Comparison of ENCODE assay signal across 26 cellular contexts in the genomic region with DNA sequence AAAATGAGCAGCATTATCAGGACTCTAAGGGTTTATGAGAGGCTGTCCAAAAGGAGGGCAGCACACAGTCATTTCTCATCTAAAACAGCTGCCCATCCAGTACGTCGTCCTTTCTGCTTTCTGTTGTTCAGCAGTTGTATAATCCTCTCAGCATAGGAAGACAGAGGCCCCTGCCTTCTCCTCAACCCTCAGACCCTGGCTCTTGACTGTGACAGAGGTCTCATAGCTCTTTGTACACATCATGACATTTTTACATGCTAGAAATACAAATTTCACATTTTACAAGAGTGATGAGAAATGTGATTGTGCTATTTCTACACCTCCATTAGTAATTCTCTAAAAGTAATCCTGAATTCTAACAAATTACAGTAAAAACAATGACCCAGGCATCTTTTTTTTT. TPM values are rescaled to one million over a fixed set of nuclear protein-coding genes. Genes with fewer than 3 reads are reported as not detected.
"Had no signal": no experiment of that assay in that cellular context is flagged by ENCODE, and none has a peak within 500 bp of the region (broad histone marks: within the 10 kb centered on the region; RNA-seq: fewer than 3 reads in every experiment).

No MANE protein-coding gene starts in this region.

- DNase-seq: hippocampal formation; kidney; left colon; left lung; lower lobe of right lung; mammary epithelial cell; mesenchymal stem cell; naive thymus-derived CD8-positive, alpha-beta T cell; nucleus accumbens; right lobe of liver; stimulated activated CD4-positive, alpha-beta T cell treated with anti-CD3 and anti-CD28 coated beads, Interleukin-1b, Interleukin-23, amount 100 ng/mL, for 48 hours; stimulated activated CD4-positive, alpha-beta T cell treated with anti-CD3 and anti-CD28 coated beads, Interleukin-2, amount 100 ng/mL, for 48 hours; stimulated activated CD4-positive, alpha-beta T cell treated with anti-CD3 and anti-CD28 coated beads, Interleukin-4, amount 100 ng/mL, for 4 hours; stimulated activated naive B cell treated with anti-CD40 and anti-IgM and Interleukin-4, amounts not matched to agents 10 μg/mL and 1 μg/mL and 100 μg/mL, for 72 hours; stimulated activated naive CD8-positive, alpha-beta T cell treated with anti-CD3 and anti-CD28 coated beads, Interleukin-15, Interleukin-2, amounts not matched to agents 100 U/mL and 50 U/mL, for 24 hours; stomach; testis; thyroid gland; transverse colon; upper lobe of right lung had no signal

- H3K36me3 ChIP-seq: left lung, lower lobe of right lung, right atrium auricular region, right lobe of liver, stomach, thyroid gland, transverse colon, upper lobe of right lung had no signal

- H3K27me3 ChIP-seq: left lung, right atrium auricular region, right lobe of liver, stomach, testis, thyroid gland, transverse colon, upper lobe of right lung had no signal

- H3K79me2 ChIP-seq: parathyroid adenoma had no signal

- FAIRE-seq: kidney, urothelium cell line had no signal

- H3K4me1 Mint-ChIP-seq: naive thymus-derived CD8-positive, alpha-beta T cell; nephron; neural crest cell; stimulated activated naive B cell treated with anti-CD40 and anti-IgM and Interleukin-4, amounts not matched to agents 10 μg/mL and 1 μg/mL and 100 μg/mL, for 72 hours had no signal

- ATAC-seq: left colon; left lung; lower lobe of right lung; naive thymus-derived CD8-positive, alpha-beta T cell; right lobe of liver; stimulated activated naive B cell treated with anti-CD40 and anti-IgM and Interleukin-4, amounts not matched to agents 10 μg/mL and 1 μg/mL and 100 μg/mL, for 72 hours; stimulated activated naive CD8-positive, alpha-beta T cell treated with anti-CD3 and anti-CD28 coated beads, Interleukin-15, Interleukin-2, amounts not matched to agents 100 U/mL and 50 U/mL, for 24 hours; upper lobe of right lung had no signal

- H3K9ac ChIP-seq: parathyroid adenoma had no signal

- H3K4me2 ChIP-seq: smooth muscle cell had no signal

- H3K4me1 ChIP-seq: left lung, lower lobe of right lung, parathyroid adenoma, right atrium auricular region, right lobe of liver, stomach, testis, thyroid gland, transverse colon, upper lobe of right lung had no signal

- H3K9me3 ChIP-seq: right lobe of liver, testis, thyroid gland, upper lobe of right lung had no signal

- H3K27ac Mint-ChIP-seq: naive thymus-derived CD8-positive, alpha-beta T cell; nephron; stimulated activated naive B cell treated with anti-CD40 and anti-IgM and Interleukin-4, amounts not matched to agents 10 μg/mL and 1 μg/mL and 100 μg/mL, for 72 hours had no signal

- H3K4me3 ChIP-seq: left lung, lower lobe of right lung, right atrium auricular region, right lobe of liver, smooth muscle cell, stomach, testis, thyroid gland, transverse colon, upper lobe of right lung had no signal

- H3K27ac ChIP-seq: left lung, lower lobe of right lung, parathyroid adenoma, right atrium auricular region, right lobe of liver, stomach, testis, thyroid gland, transverse colon, upper lobe of right lung had no signal

- H2AFZ ChIP-seq: parathyroid adenoma had no signal

- H3K4me3 Mint-ChIP-seq: naive thymus-derived CD8-positive, alpha-beta T cell; nephron; neural crest cell; stimulated activated naive B cell treated with anti-CD40 and anti-IgM and Interleukin-4, amounts not matched to agents 10 μg/mL and 1 μg/mL and 100 μg/mL, for 72 hours had no signal

RNA-seq across cellular contexts. Expression of gene ZC3H12C, which starts 36.2 kb away (rescaled TPM):
- polyA plus RNA-seq: naive thymus-derived CD8-positive, alpha-beta T cell had no signal
